15 cellular contexts compared by ENCODE assay signal in the genomic region with DNA sequence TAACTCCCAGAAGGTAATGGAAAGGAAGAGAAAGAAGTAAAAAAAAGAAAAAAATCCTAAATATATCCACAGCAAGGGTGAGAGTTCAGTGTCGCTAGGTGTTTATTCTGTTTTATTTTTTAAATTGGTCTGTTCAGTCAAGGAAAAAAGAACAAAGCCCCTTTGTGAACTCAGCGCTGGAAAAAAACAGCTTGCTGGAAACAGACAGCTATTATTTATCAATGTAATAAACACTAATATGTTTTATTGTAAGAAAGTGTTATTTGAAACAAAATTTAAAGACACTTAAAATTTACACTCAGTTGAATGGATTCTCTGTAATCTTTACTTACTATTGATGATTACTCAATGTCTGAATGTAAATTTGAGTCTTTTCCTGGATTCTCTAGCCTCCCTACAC. TPM values are rescaled to one million over a fixed set of nuclear protein-coding genes. Genes with fewer than 3 reads are reported as not detected.
DNase-seq lines count a peak whose midpoint lies in the region; ATAC-seq and TF ChIP-seq lines count a peak whose summit lies in the region.
"Had no signal": no experiment of that assay in that cellular context is flagged by ENCODE, and none has a peak within 500 bp of the region (broad histone marks: within the 10 kb centered on the region; RNA-seq: fewer than 3 reads in every experiment).

No MANE protein-coding gene starts in this region.

- no peak overlapping the region for H3K4me2 ChIP-seq in SU-DHL-6 (ENCODE audit: low read depth, low read length, poor library complexity, severe bottlenecking)

- H3K9ac ChIP-seq in SU-DHL-6 (ENCODE audit: low read length): no peak overlapping the region

- no peak for TF ChIP-seq POLR2A in body of pancreas (IDR thresholded peaks at IDR 0.05)

- no peak overlapping the region for H3K27ac ChIP-seq in SU-DHL-6 (ENCODE audit: low read depth, low read length)
- H3K27ac ChIP-seq in epithelial cell of prostate: peak overlapping the region; percentile 99
- peak overlapping the region in 2 of 4 donors; percentile 36 to 47 for H3K27ac ChIP-seq in body of pancreas
- H3K27ac ChIP-seq: C4-2B, upper lobe of left lung had no signal

- peaks cover 20% of the 10 kb centered on the region for H3K36me3 Mint-ChIP-seq in HFFc6 (ENCODE audit: low read depth)
- H3K36me3 Mint-ChIP-seq in progenitor cell of endocrine pancreas (ENCODE audit: insufficient read depth): peaks cover under 1% of the 10 kb centered on the region

- 57 to 66% methylated on average over 2 of the region's 2 CpGs for WGBS in body of pancreas, 2 donors

- H2AFZ ChIP-seq in SU-DHL-6 (ENCODE audit: low read depth, low read length, severe bottlenecking): peak overlapping the region; percentile 52

- TF ChIP-seq CTCF in HFFc6 (IDR thresholded peaks at IDR 0.05): no peak
- TF ChIP-seq CTCF in SU-DHL-6 (IDR thresholded peaks at IDR 0.05; ENCODE audit: insufficient read depth, low read length, poor library complexity, severe bottlenecking): no peak
- no peak for TF ChIP-seq CTCF in progenitor cell of endocrine pancreas (IDR thresholded peaks at IDR 0.05; ENCODE audit: unreplicated experiment)
- no peak for TF ChIP-seq CTCF in body of pancreas (IDR thresholded peaks at IDR 0.05)

- H3K4me3 ChIP-seq in SU-DHL-6 (ENCODE audit: insufficient read depth, low read length, poor library complexity, severe bottlenecking): no peak overlapping the region
- H3K4me3 ChIP-seq in body of pancreas: no peak overlapping the region
- H3K4me3 ChIP-seq: upper lobe of left lung had no signal

- no peak overlapping the region for H3K4me3 Mint-ChIP-seq in HFFc6
- H3K4me3 Mint-ChIP-seq in progenitor cell of endocrine pancreas (ENCODE audit: low read depth): no peak overlapping the region
- H3K4me3 Mint-ChIP-seq: activated naive CD4-positive, alpha-beta T cell treated with anti-CD3 and anti-CD28 coated beads for 36 hours had no signal

- no peaks in the 10 kb centered on the region for H3K9me2 ChIP-seq in SU-DHL-6 (replicated peaks; ENCODE audit: insufficient read depth, low read length)

- peak overlapping the region; percentile 87 for H3K27ac Mint-ChIP-seq in HFFc6
- peak overlapping the region; percentile 91 for H3K27ac Mint-ChIP-seq in progenitor cell of endocrine pancreas
- H3K27ac Mint-ChIP-seq: activated naive CD4-positive, alpha-beta T cell treated with anti-CD3 and anti-CD28 coated beads for 36 hours had no signal

- no peak for ATAC-seq in body of pancreas

- H3K4me1 Mint-ChIP-seq in HFFc6 (ENCODE audit: low read depth) (peaks cover 70% of the 10 kb centered on the region), progenitor cell of endocrine pancreas (ENCODE audit: low read depth) (peaks cover 20% of the 10 kb centered on the region)

- intact Hi-C loops in body of pancreas (cut with DNase I): no loop called here

- H3K9me3 Mint-ChIP-seq in HFFc6 (no peaks in the 10 kb centered on the region), progenitor cell of endocrine pancreas (ENCODE audit: low read depth) (peaks cover 1% of the 10 kb centered on the region)
- H3K9me3 Mint-ChIP-seq: activated naive CD4-positive, alpha-beta T cell treated with anti-CD3 and anti-CD28 coated beads for 36 hours had no signal

- H3K27me3 ChIP-seq in SU-DHL-6 (ENCODE audit: low read length): no peaks in the 10 kb centered on the region
- no peaks in the 10 kb centered on the region for H3K27me3 ChIP-seq in body of pancreas
- H3K27me3 ChIP-seq: upper lobe of left lung had no signal

- H3K27me3 Mint-ChIP-seq in HFFc6 (ENCODE audit: insufficient read depth) (no peaks in the 10 kb centered on the region), progenitor cell of endocrine pancreas (no peaks in the 10 kb centered on the region)

- H3K36me3 ChIP-seq in SU-DHL-6 (ENCODE audit: low read length) (peaks cover 2% of the 10 kb centered on the region; the same call in 1 of the 2 replicates), body of pancreas (replicated peaks in 1 of 2; ENCODE audit: insufficient read depth in 1 of 2, low read depth in 2 of 2) (no peaks in the 10 kb centered on the region)
- H3K36me3 ChIP-seq: upper lobe of left lung had no signal

- H3K79me2 ChIP-seq in SU-DHL-6 (ENCODE audit: insufficient read depth, low read length): no peaks in the 10 kb centered on the region

- H3K4me1 ChIP-seq in body of pancreas: peaks cover 9% of the 10 kb centered on the region
- H3K4me1 ChIP-seq: upper lobe of left lung had no signal

- DNase-seq in HFFc6 (no peak), epithelial cell of prostate (ENCODE audit: low read depth, low spot score) (no peak), progenitor cell of endocrine pancreas (ENCODE audit: low spot score, unreplicated experiment) (no peak), NOMO-1 (lab: John Stamatoyannopoulos, UW; ENCODE audit: unreplicated experiment in 2 of 2) (no peak), KG1 (lab: John Stamatoyannopoulos, UW) (no peak), body of pancreas (no peak)
- DNase-seq: activated CD4-positive, CD25-positive, alpha-beta regulatory T cell treated with anti-CD3 and anti-CD28 coated beads, Interleukin-2, amount 50 U/mL, for 72 hours; activated naive CD4-positive, alpha-beta T cell treated with anti-CD3 and anti-CD28 coated beads for 36 hours; DND-41; effector CD8-positive, alpha-beta T cell; NCI-H2081; NCI-H69; upper lobe of left lung had no signal

- peaks cover 7% of the 10 kb centered on the region; the same call in 1 of the 2 replicates for H3F3A ChIP-seq in SU-DHL-6 (ENCODE audit: insufficient read depth)

- H4K20me1 ChIP-seq in SU-DHL-6 (ENCODE audit: low read depth, low read length): no peaks in the 10 kb centered on the region

- no peaks in the 10 kb centered on the region for H3K9me3 ChIP-seq in SU-DHL-6 (ENCODE audit: insufficient read depth, low read length)
- no peaks in the 10 kb centered on the region for H3K9me3 ChIP-seq in body of pancreas
- H3K9me3 ChIP-seq: upper lobe of left lung had no signal

RNA-seq across cellular contexts. Expression of gene LEKR1, which starts 32.3 kb away (rescaled TPM):
- 1 to 10 TPM in 1 of 6 experiments, under 1 TPM in 5; 0.40 to 1.0 (median 0.77) TPM for total RNA-seq in HFFc6 (2021; fragmentation: NEBNext Ultra II Directional; extraction: Animal tissue kit (Norgen Biotek cat#: 25700))
- total RNA-seq in progenitor cell of endocrine pancreas (2.4 and 4.1 TPM in 2 replicates), body of pancreas (1 to 10 TPM in 1 of 2 donors, under 1 TPM in 1; 0.99 to 1.3 TPM)
